ENCODE assay signal across 24 cellular contexts in the genomic region with DNA sequence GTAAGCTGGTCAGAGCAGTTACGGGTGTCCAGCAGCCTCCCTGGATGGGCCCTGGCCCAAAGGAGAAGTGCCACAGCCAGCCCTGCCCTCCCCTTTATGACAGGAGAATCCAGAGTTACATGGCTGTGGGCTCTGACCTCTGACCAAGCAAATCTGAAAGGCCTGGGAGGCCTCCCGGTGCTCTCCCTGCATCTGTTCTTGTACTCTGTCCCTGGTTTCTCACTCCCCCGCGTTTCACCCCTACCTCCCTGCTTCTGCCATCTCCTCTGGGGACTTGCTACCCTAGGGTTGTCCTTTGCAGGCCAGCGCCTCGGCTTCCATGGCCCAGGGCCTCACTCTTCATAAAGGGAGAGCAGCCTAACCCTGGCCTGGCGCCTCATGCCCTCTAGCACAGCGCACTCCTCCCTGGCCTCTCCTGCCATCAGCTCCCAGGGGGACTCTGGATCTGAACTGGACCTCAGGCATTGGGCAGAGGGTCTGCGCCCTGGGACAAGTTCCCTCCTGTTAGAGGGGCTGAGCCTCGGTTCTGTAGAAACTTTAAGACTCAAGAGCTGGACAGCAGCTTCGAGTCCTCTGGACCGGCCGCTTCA. TPM values are rescaled to one million over a fixed set of nuclear protein-coding genes. Genes with fewer than 3 reads are reported as not detected.
DNase-seq lines count a peak whose midpoint lies in the region; ATAC-seq, FAIRE-seq and TF ChIP-seq lines count a peak whose summit lies in the region.
"Had no signal": no experiment of that assay in that cellular context is flagged by ENCODE, and none has a peak within 500 bp of the region (broad histone marks: within the 10 kb centered on the region; RNA-seq: fewer than 3 reads in every experiment).

No MANE protein-coding gene starts in this region.

- FAIRE-seq in GM12891 (lab: Jason Lieb, UNC): no peak
- FAIRE-seq: GM18507, pancreas, small intestine had no signal

- DNase-seq in H7: peak; percentile 44
- DNase-seq in adipocyte (ENCODE audit: low read depth): no peak
- DNase-seq in right cardiac atrium: peak in 1 of 3 donors; percentile 38
- DNase-seq in GM12891 (ENCODE audit: insufficient read length, low spot score): no peak
- no peak for DNase-seq in cortex of kidney (lab: John Stamatoyannopoulos, UW)
- DNase-seq in activated naive CD4-positive, alpha-beta T cell treated with Interleukin-2 at 50 U/mL for 16 hours: no peak
- DNase-seq: activated CD4-positive, alpha-beta T cell treated with anti-CD3 and anti-CD28 coated beads, Interleukin-2, amount 50 U/mL, for 4 hours; activated effector memory CD4-positive, alpha-beta T cell treated with Interleukin-2 at 50 U/mL for 16 hours; caudate nucleus; effector CD4-positive, alpha-beta T cell; mesendoderm; naive B cell; NCI-H1436 treated with DMSO at 0.1 percent for 48 hours; NCI-H774; small intestine had no signal

- H3K4me3 ChIP-seq in H7 (ENCODE audit: insufficient read depth, low read depth, low read length) (no peak overlapping the region), adipocyte (ENCODE audit: low read length) (no peak overlapping the region), right cardiac atrium (ENCODE audit: low read length) (no peak overlapping the region), subcutaneous abdominal adipose tissue (ENCODE audit: low read depth in 1 of 5, low read length in 5 of 5) (no peak overlapping the region)
- H3K4me3 ChIP-seq: pancreas had no signal

- H3K9me3 ChIP-seq in adipocyte (ENCODE audit: control insufficient read depth, low read length): no peaks in the 10 kb centered on the region
- H3K9me3 ChIP-seq in right cardiac atrium (ENCODE audit: control insufficient read depth, low read length): no peaks in the 10 kb centered on the region
- H3K9me3 ChIP-seq in subcutaneous abdominal adipose tissue (ENCODE audit: control insufficient read depth in 5 of 5, low read length in 5 of 5): no peaks in the 10 kb centered on the region
- H3K9me3 ChIP-seq: pancreas had no signal

- H3K9ac ChIP-seq in adipocyte (ENCODE audit: low read length) (peak overlapping the region; percentile 4), subcutaneous abdominal adipose tissue (ENCODE audit: low read length in 5 of 5) (peak overlapping the region in 1 of 5 donors; percentile 22)

- H3K27me3 ChIP-seq in H7 (ENCODE audit: control insufficient read depth, insufficient read depth, low read length): no peaks in the 10 kb centered on the region
- H3K27me3 ChIP-seq in adipocyte (replicated peaks; ENCODE audit: control insufficient read depth, insufficient read depth, low read length): no peaks in the 10 kb centered on the region
- no peaks in the 10 kb centered on the region for H3K27me3 ChIP-seq in right cardiac atrium (ENCODE audit: control insufficient read depth, insufficient read depth)
- no peaks in the 10 kb centered on the region for H3K27me3 ChIP-seq in subcutaneous abdominal adipose tissue (ENCODE audit: control insufficient read depth in 5 of 5, insufficient read depth in 4 of 5, low read length in 5 of 5)
- H3K27me3 ChIP-seq: pancreas had no signal

- 82% methylated on average over 13 of the region's 13 CpGs for WGBS in right cardiac atrium

- peaks cover 20% of the 10 kb centered on the region for H3K36me3 ChIP-seq in H7 (replicated peaks; ENCODE audit: control insufficient read depth, insufficient read depth, low read length)
- H3K36me3 ChIP-seq in adipocyte (ENCODE audit: control insufficient read depth, insufficient read depth, low read length, severe bottlenecking): peaks cover 16% of the 10 kb centered on the region
- peaks cover 0 to 73% (median 43%) of the 10 kb centered on the region in 5 donors for H3K36me3 ChIP-seq in subcutaneous abdominal adipose tissue (ENCODE audit: control insufficient read depth in 5 of 5, insufficient read depth in 5 of 5, low read length in 5 of 5)

- ATAC-seq in right cardiac atrium (no peak), GM21423 (IDR thresholded peaks at IDR 0.05; ENCODE audit: unreplicated experiment) (no peak)
- ATAC-seq: esophagus mucosa, pancreas had no signal

- H3K27ac ChIP-seq in right cardiac atrium (ENCODE audit: low read length) (peak overlapping the region; percentile 63), subcutaneous abdominal adipose tissue (ENCODE audit: low read depth, low read length) (peak overlapping the region; percentile 16)
- H3K27ac ChIP-seq: pancreas had no signal

- TF ChIP-seq POLR2A in GM12891 (IDR thresholded peaks at IDR 0.05; ENCODE audit: low read depth, low read length): no peak

- intact Hi-C loops in right cardiac atrium (cut with DNase I): loop anchor here in 2 of 4 donors (5.0 kb wide), 2 partner anchors 284 to 504 kb away; a partner anchor contains a TSS

- H3K4me1 ChIP-seq in adipocyte (ENCODE audit: control insufficient read depth, insufficient read depth, low read length): peaks cover 18% of the 10 kb centered on the region
- H3K4me1 ChIP-seq in right cardiac atrium (ENCODE audit: control insufficient read depth, insufficient read depth, low read length): peaks cover 10% of the 10 kb centered on the region
- H3K4me1 ChIP-seq in subcutaneous abdominal adipose tissue (ENCODE audit: control insufficient read depth in 5 of 5, insufficient read depth in 5 of 5, low read length in 5 of 5): peaks cover 0 to 35% (median 24%) of the 10 kb centered on the region in 5 donors
- H3K4me1 ChIP-seq: pancreas had no signal

TF ChIP-seq in GM12891, 5 proteins besides CTCF, POLR2A, EP300 and RAD21:
- TF ChIP-seq SPI1 (IDR thresholded peaks at IDR 0.05; ENCODE audit: low read depth, low read length): no peak
- TF ChIP-seq POU2F2 (IDR thresholded peaks at IDR 0.05; ENCODE audit: low read depth, low read length): no peak

RNA-seq across cellular contexts. Expression of a gene that starts 10.7 kb away (rescaled TPM):
- total RNA-seq in H7 (2014; rRNA removed; shearing (Covaris generic)): 19.4 and 20.3 TPM in 2 replicates
- total RNA-seq in right cardiac atrium: 10 to 100 TPM; 23.8 to 26.5 (median 25.0) TPM
- polyA plus RNA-seq in right cardiac atrium: 31.3 TPM
- 9.6 TPM for polyA plus RNA-seq in GM12891 (2012; ENCODE audit: low read depth, missing spikeins)

RNA-seq across cellular contexts. Expression of a gene that starts 16.1 kb away (rescaled TPM):
- not detected in 2 replicates for total RNA-seq in H7 (2014; rRNA removed; shearing (Covaris generic))
- total RNA-seq in right cardiac atrium: under 1 TPM in 3 of 4 donors, not detected in 1; 0.41 to 0.68 (median 0.57) TPM
- polyA plus RNA-seq in right cardiac atrium: 0.63 TPM
- polyA plus RNA-seq in GM12891 (2012; ENCODE audit: low read depth, missing spikeins): 0.36 TPM
- total RNA-seq: M059J; OCI-LY7; T-helper 1 cell treated with Interleukin-12 subunit alpha and Interleukin-12 subunit beta and Interleukin-4 antibody, amounts not matched to agents 30 ng/mL and 1 ng/mL, for 36 hours had no signal
- polyA plus RNA-seq: IgD-negative memory B cell had no signal

RNA-seq across cellular contexts. Expression of a gene that starts 42.6 kb away (rescaled TPM):
- 1.0 and 2.7 TPM in 2 replicates for total RNA-seq in H7 (2014; rRNA removed; shearing (Covaris generic))
- under 1 TPM in 2 of 4 donors, not detected in 2; 0.17 to 0.53 TPM for total RNA-seq in right cardiac atrium
- polyA plus RNA-seq in right cardiac atrium: 0.20 TPM
- 0.50 TPM for polyA plus RNA-seq in GM12891 (2012; ENCODE audit: low read depth, missing spikeins)
- total RNA-seq: M059J had no signal
- polyA plus RNA-seq: IgD-negative memory B cell had no signal
